8 cellular contexts compared by ENCODE assay signal in the genomic region with DNA sequence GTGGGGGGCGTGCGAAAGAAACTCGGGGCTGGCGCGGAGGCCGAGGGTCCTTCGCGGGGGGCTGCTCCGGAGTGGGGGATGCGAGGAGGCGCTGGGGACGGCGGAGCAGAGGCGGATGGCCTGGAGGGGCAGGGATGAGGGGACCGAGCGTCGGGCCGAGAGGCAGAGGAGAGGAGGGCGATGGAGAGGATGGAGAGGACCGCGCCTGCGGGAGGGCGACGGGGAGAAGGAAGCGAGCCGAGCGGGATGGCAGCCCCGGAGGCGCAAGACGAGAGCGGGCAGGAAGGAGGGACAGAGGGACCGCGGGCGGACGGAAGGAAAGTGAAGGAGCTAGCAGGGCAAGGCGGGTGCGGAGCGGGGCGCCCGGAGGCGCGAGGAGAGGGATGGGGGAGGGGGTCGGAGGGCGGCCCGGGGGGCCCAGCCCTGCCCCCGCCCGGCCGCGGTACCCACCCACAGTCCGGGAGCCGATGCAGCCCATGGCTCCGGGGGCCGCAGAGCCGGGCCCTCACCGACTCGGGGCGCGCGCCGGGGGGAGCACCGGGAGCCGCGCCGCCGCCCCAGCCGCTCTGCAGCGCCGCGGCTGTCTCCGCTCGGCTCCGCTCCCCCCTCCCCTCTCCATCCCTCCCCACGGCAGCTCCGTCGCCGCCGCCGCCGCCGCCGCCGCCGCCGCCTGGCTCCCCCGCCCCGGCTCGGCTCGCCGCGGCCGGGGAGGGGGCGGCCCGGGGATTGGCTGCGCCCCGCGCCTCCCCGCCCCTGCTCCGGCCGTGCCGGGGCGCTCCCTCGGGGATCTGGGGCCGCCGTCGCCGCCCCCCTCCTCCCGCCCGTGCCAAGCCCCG. TPM values are rescaled to one million over a fixed set of nuclear protein-coding genes. Genes with fewer than 3 reads are reported as not detected.
A peak's percentile ranks its signal among the peaks of the same experiment; 100 is the strongest.
DNase-seq lines count a peak whose midpoint lies in the region; ATAC-seq and TF ChIP-seq lines count a peak whose summit lies in the region.

A gene (minus strand): TSS at position 588 of the 836 bp plus-strand sequence. CDS start 110 bp downstream, at position 478.

- peak within 1 kb of the TSS; percentile 96 for H3K4me2 ChIP-seq in mammary epithelial cell (ENCODE audit: insufficient read depth, low read depth, low read length)

- no peaks in the 10 kb centered on the region for H3K4me1 Mint-ChIP-seq in stimulated activated naive CD8-positive, alpha-beta T cell treated with anti-CD3 and anti-CD28 coated beads, Interleukin-15, Interleukin-2, amounts not matched to agents 100 ng/mL and 50 ng/mL, for 24 hours (ENCODE audit: low read depth)

- no peaks in the 10 kb centered on the region for H3K36me3 Mint-ChIP-seq in stimulated activated naive CD8-positive, alpha-beta T cell treated with anti-CD3 and anti-CD28 coated beads, Interleukin-15, Interleukin-2, amounts not matched to agents 100 ng/mL and 50 ng/mL, for 24 hours (ENCODE audit: low read depth)

- ATAC-seq in left lobe of liver: peak; percentile 48

- CTCF ChIA-PET in mammary epithelial cell (lab: Charles Lee; ENCODE audit: low non-redundant PET): interaction anchor here (0.6 kb wide), 1 partner anchor 10 kb away, joined by 3 read pairs; no protein-coding TSS in a partner anchor

- peaks cover 37% of the 10 kb centered on the region for H3K27me3 Mint-ChIP-seq in stimulated activated naive CD8-positive, alpha-beta T cell treated with anti-CD3 and anti-CD28 coated beads, Interleukin-15, Interleukin-2, amounts not matched to agents 100 ng/mL and 50 ng/mL, for 24 hours

- no peaks in the 10 kb centered on the region for H3K9me3 Mint-ChIP-seq in stimulated activated naive CD8-positive, alpha-beta T cell treated with anti-CD3 and anti-CD28 coated beads, Interleukin-15, Interleukin-2, amounts not matched to agents 100 ng/mL and 50 ng/mL, for 24 hours

- 8% methylated on average over 5 of the region's 109 CpGs for WGBS in mammary epithelial cell (ENCODE audit: low coverage, missing lambda C conversion rate)

- intact Hi-C loops in mammary epithelial cell (cut with micrococcal nuclease): no loop called here

- no peaks in the 10 kb centered on the region for H3K27me3 ChIP-seq in Peyer's patch
- H3K27me3 ChIP-seq in mammary epithelial cell (ENCODE audit: insufficient read depth, low read length): peaks cover 17% of the 10 kb centered on the region

- DNase-seq in stimulated activated CD4-positive, alpha-beta T cell treated with anti-CD3 and anti-CD28 coated beads, Interleukin-4, amount 100 ng/mL, for 1 hour: peak; percentile 23
- DNase-seq in stimulated activated CD4-positive, alpha-beta T cell treated with anti-CD3 and anti-CD28 coated beads, Interleukin-2, amount 100 ng/mL, for 48 hours: no peak
- DNase-seq in Peyer's patch (peak in 1 of 3 donors; percentile 51), mammary epithelial cell (no peak), left lobe of liver (ENCODE audit: low spot score) (no peak), SW 1271 (lab: John Stamatoyannopoulos, UW) (no peak), NCI-H2107 (lab: John Stamatoyannopoulos, UW) (no peak)

- BruUV-seq in mammary epithelial cell (replicated peaks; lab: Mats Ljungman, UMichigan): no TSS peak

- peaks cover 0 to 10% (median 6%) of the 10 kb centered on the region in 4 donors for H3K4me1 ChIP-seq in Peyer's patch
- peaks cover 4% of the 10 kb centered on the region for H3K4me1 ChIP-seq in mammary epithelial cell (ENCODE audit: insufficient read depth, low read length)

- no peaks in the 10 kb centered on the region for H3K79me2 ChIP-seq in mammary epithelial cell (ENCODE audit: insufficient read depth, low read length)

- H3K4me3 ChIP-seq in Peyer's patch (peak within 1 kb of the TSS; percentile 49 to 69 (median 64)), mammary epithelial cell (replicated peaks in 1 of 3; ENCODE audit: insufficient read depth in 1 of 3, low read depth in 2 of 3, low read length in 3 of 3) (peak within 1 kb of the TSS; percentile 21 to 59 (median 53))

- H3K36me3 ChIP-seq in Peyer's patch (no peaks in the 10 kb centered on the region), mammary epithelial cell (ENCODE audit: insufficient read depth, low read length) (no peaks in the 10 kb centered on the region)

- TF ChIP-seq CTCF in Peyer's patch (IDR thresholded peaks at IDR 0.05): no peak
- no peak for TF ChIP-seq CTCF in mammary epithelial cell (conservative IDR thresholded peaks at IDR 0.05 in 1 of 2, IDR thresholded peaks at IDR 0.05 in 1 of 2; ENCODE audit: extremely low read depth in 1 of 2, insufficient read depth in 1 of 2, low read depth in 1 of 2, low read length in 2 of 2)

- no peaks in the 10 kb centered on the region for H4K20me1 ChIP-seq in mammary epithelial cell (ENCODE audit: insufficient read depth, low read length)

- no peak for TF ChIP-seq POLR2A in Peyer's patch (IDR thresholded peaks at IDR 0.05)

- no peak within 1 kb of the TSS for H3K9ac ChIP-seq in mammary epithelial cell (ENCODE audit: insufficient read depth, low read length)

- no peak within 1 kb of the TSS for H3K27ac Mint-ChIP-seq in stimulated activated naive CD8-positive, alpha-beta T cell treated with anti-CD3 and anti-CD28 coated beads, Interleukin-15, Interleukin-2, amounts not matched to agents 100 ng/mL and 50 ng/mL, for 24 hours

- H3K27ac ChIP-seq in Peyer's patch: peak within 1 kb of the TSS in 1 of 4 donors; percentile 55
- no peak within 1 kb of the TSS for H3K27ac ChIP-seq in mammary epithelial cell (ENCODE audit: insufficient read depth, low read depth, low read length)

- H3K4me3 Mint-ChIP-seq in stimulated activated naive CD8-positive, alpha-beta T cell treated with anti-CD3 and anti-CD28 coated beads, Interleukin-15, Interleukin-2, amounts not matched to agents 100 ng/mL and 50 ng/mL, for 24 hours: peak within 1 kb of the TSS; percentile 84

- peak within 1 kb of the TSS; percentile 67 for H2AFZ ChIP-seq in mammary epithelial cell (ENCODE audit: low read depth, low read length)

- in situ Hi-C loops in mammary epithelial cell (cut with MboI; ENCODE audit: low sequenced_read_pairs in 2 of 2): no loop called here

- dilution Hi-C loops in mammary epithelial cell (cut with HindIII; ENCODE audit: low sequenced_read_pairs): no loop called here

- H3K9me3 ChIP-seq in Peyer's patch (no peaks in the 10 kb centered on the region), mammary epithelial cell (replicated peaks; ENCODE audit: insufficient read depth, low read length) (no peaks in the 10 kb centered on the region)

RNA-seq across cellular contexts. Expression of the gene that starts here (rescaled TPM):
- total RNA-seq in Peyer's patch: under 1 TPM in 3 of 4 donors, not detected in 1; 0.66 to 0.83 (median 0.80) TPM
- 1 to 10 TPM in 1 of 2 donors, under 1 TPM in 1; 0.71 to 1.5 TPM for total RNA-seq in mammary epithelial cell
- 0.58 TPM for polyA plus RNA-seq in mammary epithelial cell
- polyA minus RNA-seq in mammary epithelial cell: not detected
- 0.38 TPM for total RNA-seq in left lobe of liver

Comparison
In these comparisons a context has a peak if more than half of its experiments do, and no peak if none do; other contexts are left out.
1. Peak in ATAC-seq in left lobe of liver; RNA of the gene not detected or under 1 TPM.